2 cellular contexts compared by ENCODE assay signal in genomic region chr2:74206180-74206688, GRCh38.
TF ChIP-seq lines count a peak whose summit lies in the region.

No MANE protein-coding gene starts in this region.

TF ChIP-seq in HCT116, 20 proteins besides CTCF, POLR2A, EP300 and RAD21:
- TF ChIP-seq CEBPB (IDR thresholded peaks at IDR 0.05; ENCODE audit: low read depth) (0 out of 2 replicates have a peak, but pooled peaks have one; percentile 38), TCF7L2 (IDR thresholded peaks at IDR 0.05; ENCODE audit: borderline replicate concordance, extremely low read depth, insufficient read depth, insufficient read length) (no peak)

TF ChIP-seq in GM12878, 131 proteins besides CTCF, POLR2A, EP300 and RAD21 (continues in another document):
- TF ChIP-seq ZNF217 (IDR thresholded peaks at IDR 0.05), result no peak
- TF ChIP-seq, protein P1, sequence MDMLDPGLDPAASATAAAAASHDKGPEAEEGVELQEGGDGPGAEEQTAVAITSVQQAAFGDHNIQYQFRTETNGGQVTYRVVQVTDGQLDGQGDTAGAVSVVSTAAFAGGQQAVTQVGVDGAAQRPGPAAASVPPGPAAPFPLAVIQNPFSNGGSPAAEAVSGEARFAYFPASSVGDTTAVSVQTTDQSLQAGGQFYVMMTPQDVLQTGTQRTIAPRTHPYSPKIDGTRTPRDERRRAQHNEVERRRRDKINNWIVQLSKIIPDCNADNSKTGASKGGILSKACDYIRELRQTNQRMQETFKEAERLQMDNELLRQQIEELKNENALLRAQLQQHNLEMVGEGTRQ (IDR thresholded peaks at IDR 0.05; ENCODE audit: borderline replicate concordance, low read depth, low read length), result no peak
- no peak for TF ChIP-seq CHD4 (IDR thresholded peaks at IDR 0.05)
- TF ChIP-seq, protein P2, sequence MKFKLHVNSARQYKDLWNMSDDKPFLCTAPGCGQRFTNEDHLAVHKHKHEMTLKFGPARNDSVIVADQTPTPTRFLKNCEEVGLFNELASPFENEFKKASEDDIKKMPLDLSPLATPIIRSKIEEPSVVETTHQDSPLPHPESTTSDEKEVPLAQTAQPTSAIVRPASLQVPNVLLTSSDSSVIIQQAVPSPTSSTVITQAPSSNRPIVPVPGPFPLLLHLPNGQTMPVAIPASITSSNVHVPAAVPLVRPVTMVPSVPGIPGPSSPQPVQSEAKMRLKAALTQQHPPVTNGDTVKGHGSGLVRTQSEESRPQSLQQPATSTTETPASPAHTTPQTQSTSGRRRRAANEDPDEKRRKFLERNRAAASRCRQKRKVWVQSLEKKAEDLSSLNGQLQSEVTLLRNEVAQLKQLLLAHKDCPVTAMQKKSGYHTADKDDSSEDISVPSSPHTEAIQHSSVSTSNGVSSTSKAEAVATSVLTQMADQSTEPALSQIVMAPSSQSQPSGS (IDR thresholded peaks at IDR 0.05; ENCODE audit: low read length), result peak; percentile 63
- TF ChIP-seq MTA3 (IDR thresholded peaks at IDR 0.05; ENCODE audit: borderline replicate concordance, low read length), result no peak; the same call in 1 of the 2 replicates
- no peak for TF ChIP-seq TARDBP (IDR thresholded peaks at IDR 0.05; ENCODE audit: borderline replicate concordance)
- TF ChIP-seq NFYA (IDR thresholded peaks at IDR 0.05; ENCODE audit: borderline replicate concordance, low read depth, low read length), result no peak
- TF ChIP-seq NFIC (IDR thresholded peaks at IDR 0.05; ENCODE audit: low read depth, low read length), result peak; percentile 21
- TF ChIP-seq, protein P3, sequence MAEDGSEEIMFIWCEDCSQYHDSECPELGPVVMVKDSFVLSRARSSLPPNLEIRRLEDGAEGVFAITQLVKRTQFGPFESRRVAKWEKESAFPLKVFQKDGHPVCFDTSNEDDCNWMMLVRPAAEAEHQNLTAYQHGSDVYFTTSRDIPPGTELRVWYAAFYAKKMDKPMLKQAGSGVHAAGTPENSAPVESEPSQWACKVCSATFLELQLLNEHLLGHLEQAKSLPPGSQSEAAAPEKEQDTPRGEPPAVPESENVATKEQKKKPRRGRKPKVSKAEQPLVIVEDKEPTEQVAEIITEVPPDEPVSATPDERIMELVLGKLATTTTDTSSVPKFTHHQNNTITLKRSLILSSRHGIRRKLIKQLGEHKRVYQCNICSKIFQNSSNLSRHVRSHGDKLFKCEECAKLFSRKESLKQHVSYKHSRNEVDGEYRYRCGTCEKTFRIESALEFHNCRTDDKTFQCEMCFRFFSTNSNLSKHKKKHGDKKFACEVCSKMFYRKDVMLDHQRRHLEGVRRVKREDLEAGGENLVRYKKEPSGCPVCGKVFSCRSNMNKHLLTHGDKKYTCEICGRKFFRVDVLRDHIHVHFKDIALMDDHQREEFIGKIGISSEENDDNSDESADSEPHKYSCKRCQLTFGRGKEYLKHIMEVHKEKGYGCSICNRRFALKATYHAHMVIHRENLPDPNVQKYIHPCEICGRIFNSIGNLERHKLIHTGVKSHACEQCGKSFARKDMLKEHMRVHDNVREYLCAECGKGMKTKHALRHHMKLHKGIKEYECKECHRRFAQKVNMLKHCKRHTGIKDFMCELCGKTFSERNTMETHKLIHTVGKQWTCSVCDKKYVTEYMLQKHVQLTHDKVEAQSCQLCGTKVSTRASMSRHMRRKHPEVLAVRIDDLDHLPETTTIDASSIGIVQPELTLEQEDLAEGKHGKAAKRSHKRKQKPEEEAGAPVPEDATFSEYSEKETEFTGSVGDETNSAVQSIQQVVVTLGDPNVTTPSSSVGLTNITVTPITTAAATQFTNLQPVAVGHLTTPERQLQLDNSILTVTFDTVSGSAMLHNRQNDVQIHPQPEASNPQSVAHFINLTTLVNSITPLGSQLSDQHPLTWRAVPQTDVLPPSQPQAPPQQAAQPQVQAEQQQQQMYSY (CRISPR knock-in tag; IDR thresholded peaks at IDR 0.05), result no peak
- no peak for TF ChIP-seq RCOR1 (conservative IDR thresholded peaks at IDR 0.05; ENCODE audit: low read depth, low read length)
- TF ChIP-seq TCF3 (IDR thresholded peaks at IDR 0.05; ENCODE audit: borderline replicate concordance, insufficient read depth, low read depth, low read length), result peak; percentile 81; the same call in 1 of the 2 replicates
- TF ChIP-seq SMARCA5 (IDR thresholded peaks at IDR 0.05), result no peak
- peak; percentile 80; the same call in 1 of the 2 replicates for TF ChIP-seq PAX5 (IDR thresholded peaks at IDR 0.05; ENCODE audit: borderline replicate concordance, low read depth, low read length)
- TF ChIP-seq IRF4 (IDR thresholded peaks at IDR 0.05; ENCODE audit: low read depth, low read length), result no peak
- no peak for TF ChIP-seq RELA (IDR thresholded peaks at IDR 0.05; ENCODE audit: borderline replicate concordance, partially characterized antibody)
- peak; percentile 59; the same call in 1 of the 2 replicates for TF ChIP-seq BCL11A (IDR thresholded peaks at IDR 0.05; ENCODE audit: low read depth, low read length)
- 0 out of 2 replicates have a peak, but pooled peaks have one; percentile 37 for TF ChIP-seq JUNB (IDR thresholded peaks at IDR 0.05)
- TF ChIP-seq SREBF2 (IDR thresholded peaks at IDR 0.05; ENCODE audit: low read length), result no peak
- TF ChIP-seq SMAD1 (IDR thresholded peaks at IDR 0.05; ENCODE audit: low read depth, partially characterized antibody), result no peak
- 0 out of 2 replicates have a peak, but pooled peaks have one; percentile 20 for TF ChIP-seq ZNF207 (IDR thresholded peaks at IDR 0.05; ENCODE audit: borderline replicate concordance)
- peak; percentile 31; the same call in 1 of the 2 replicates for TF ChIP-seq EED (IDR thresholded peaks at IDR 0.05; ENCODE audit: low read depth)
- TF ChIP-seq SIX5 (IDR thresholded peaks at IDR 0.05; ENCODE audit: low read depth, low read length, severe bottlenecking), result no peak
- TF ChIP-seq NR2C1 (IDR thresholded peaks at IDR 0.05), result no peak
- no peak for TF ChIP-seq NFXL1 (IDR thresholded peaks at IDR 0.05; ENCODE audit: borderline replicate concordance)
- peak; percentile 74 for TF ChIP-seq CREM (IDR thresholded peaks at IDR 0.05; ENCODE audit: low read depth)
- no peak for TF ChIP-seq ESRRA (IDR thresholded peaks at IDR 0.05; ENCODE audit: low read length)
- TF ChIP-seq FOXM1 (IDR thresholded peaks at IDR 0.05; ENCODE audit: low read depth, low read length), result 0 out of 2 replicates have a peak, but pooled peaks have one; percentile 26
- TF ChIP-seq ATF7 (IDR thresholded peaks at IDR 0.05; ENCODE audit: low read depth), result peak; percentile 61; the same call in 1 of the 2 replicates
- TF ChIP-seq NR2F1 (conservative IDR thresholded peaks at IDR 0.05), result peak; percentile 83
- no peak for TF ChIP-seq ZNF384 (IDR thresholded peaks at IDR 0.05; ENCODE audit: borderline replicate concordance, low read depth, low read length)
- TF ChIP-seq ETV6 (conservative IDR thresholded peaks at IDR 0.05 in 1 of 2, IDR thresholded peaks at IDR 0.05 in 1 of 2; ENCODE audit: borderline replicate concordance in 1 of 2, low read depth in 1 of 2), result 0 out of 4 replicates have a peak, but pooled peaks of 1 of the 2 experiments have one; percentile 19
- no peak for TF ChIP-seq LARP7 (IDR thresholded peaks at IDR 0.05)
- TF ChIP-seq TCF7 (IDR thresholded peaks at IDR 0.05; ENCODE audit: borderline replicate concordance), result no peak
- TF ChIP-seq SMC3 (IDR thresholded peaks at IDR 0.05; ENCODE audit: borderline replicate concordance, low read length), result no peak
- no peak for TF ChIP-seq RAD51 (IDR thresholded peaks at IDR 0.05)
- peak in 1 of 2 experiments; percentile 81; a peak in 2 of 4 replicates for TF ChIP-seq CEBPB (IDR thresholded peaks at IDR 0.05; ENCODE audit: borderline replicate concordance in 1 of 2, low read depth in 2 of 2, low read length in 2 of 2)
- peak; percentile 96 for TF ChIP-seq TCF12 (IDR thresholded peaks at IDR 0.05; ENCODE audit: low read depth, low read length)
- TF ChIP-seq, protein P4, sequence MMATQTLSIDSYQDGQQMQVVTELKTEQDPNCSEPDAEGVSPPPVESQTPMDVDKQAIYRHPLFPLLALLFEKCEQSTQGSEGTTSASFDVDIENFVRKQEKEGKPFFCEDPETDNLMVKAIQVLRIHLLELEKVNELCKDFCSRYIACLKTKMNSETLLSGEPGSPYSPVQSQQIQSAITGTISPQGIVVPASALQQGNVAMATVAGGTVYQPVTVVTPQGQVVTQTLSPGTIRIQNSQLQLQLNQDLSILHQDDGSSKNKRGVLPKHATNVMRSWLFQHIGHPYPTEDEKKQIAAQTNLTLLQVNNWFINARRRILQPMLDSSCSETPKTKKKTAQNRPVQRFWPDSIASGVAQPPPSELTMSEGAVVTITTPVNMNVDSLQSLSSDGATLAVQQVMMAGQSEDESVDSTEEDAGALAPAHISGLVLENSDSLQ (IDR thresholded peaks at IDR 0.05), result peak; percentile 36; the same call in 1 of the 2 replicates
- peak; percentile 13; the same call in 1 of the 2 replicates for TF ChIP-seq SPI1 (IDR thresholded peaks at IDR 0.05; ENCODE audit: borderline replicate concordance, insufficient read depth, low read depth, low read length)
- no peak for TF ChIP-seq GABPA (IDR thresholded peaks at IDR 0.05; ENCODE audit: low read depth)
- TF ChIP-seq RUNX3 (IDR thresholded peaks at IDR 0.05; ENCODE audit: low read length), result peak; percentile 94
- TF ChIP-seq BACH1 (IDR thresholded peaks at IDR 0.05; ENCODE audit: borderline replicate concordance), result no peak
- no peak; the same call in 1 of the 2 replicates for TF ChIP-seq RELB (IDR thresholded peaks at IDR 0.05; ENCODE audit: low read depth)
- TF ChIP-seq, protein P5, sequence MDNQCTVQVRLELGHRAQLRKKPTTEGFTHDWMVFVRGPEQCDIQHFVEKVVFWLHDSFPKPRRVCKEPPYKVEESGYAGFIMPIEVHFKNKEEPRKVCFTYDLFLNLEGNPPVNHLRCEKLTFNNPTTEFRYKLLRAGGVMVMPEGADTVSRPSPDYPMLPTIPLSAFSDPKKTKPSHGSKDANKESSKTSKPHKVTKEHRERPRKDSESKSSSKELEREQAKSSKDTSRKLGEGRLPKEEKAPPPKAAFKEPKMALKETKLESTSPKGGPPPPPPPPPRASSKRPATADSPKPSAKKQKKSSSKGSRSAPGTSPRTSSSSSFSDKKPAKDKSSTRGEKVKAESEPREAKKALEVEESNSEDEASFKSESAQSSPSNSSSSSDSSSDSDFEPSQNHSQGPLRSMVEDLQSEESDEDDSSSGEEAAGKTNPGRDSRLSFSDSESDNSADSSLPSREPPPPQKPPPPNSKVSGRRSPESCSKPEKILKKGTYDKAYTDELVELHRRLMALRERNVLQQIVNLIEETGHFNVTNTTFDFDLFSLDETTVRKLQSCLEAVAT (IDR thresholded peaks at IDR 0.05), result peak; percentile 62
- TF ChIP-seq CREB1 (IDR thresholded peaks at IDR 0.05; ENCODE audit: low read depth), result peak; percentile 79
- no peak for TF ChIP-seq CUX1 (IDR thresholded peaks at IDR 0.05; ENCODE audit: insufficient replicate concordance, low read depth, low read length)
- peak; percentile 75; the same call in 1 of the 2 replicates for TF ChIP-seq MTA2 (IDR thresholded peaks at IDR 0.05; ENCODE audit: low read depth)
- peak; percentile 52 for TF ChIP-seq NBN (IDR thresholded peaks at IDR 0.05)
